Comparison of ENCODE assay signal across 15 cellular contexts in the genomic region with DNA sequence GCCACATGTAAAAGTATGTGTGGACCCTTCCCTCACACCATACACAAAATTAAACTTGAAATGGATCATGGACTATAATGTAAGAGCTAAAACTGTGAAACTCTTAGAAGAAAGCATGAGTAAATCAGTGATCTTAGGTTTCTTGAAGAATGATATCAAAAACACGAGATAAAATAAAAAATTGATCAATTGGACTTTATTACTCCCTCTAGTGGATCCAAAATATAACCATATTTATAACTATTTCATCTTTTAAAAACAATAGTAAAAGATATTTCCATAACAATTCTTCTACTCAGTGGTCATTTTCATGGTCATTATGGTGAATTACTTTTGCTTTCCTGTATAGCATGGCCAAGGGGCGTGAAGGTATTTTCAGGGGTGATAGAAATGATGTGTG.
DNase-seq lines count a peak whose midpoint lies in the region; ATAC-seq, FAIRE-seq and TF ChIP-seq lines count a peak whose summit lies in the region.
"Had no signal": no experiment of that assay in that cellular context is flagged by ENCODE, and none has a peak within 500 bp of the region (broad histone marks: within the 10 kb centered on the region; RNA-seq: fewer than 3 reads in every experiment).

No MANE protein-coding gene starts in this region.

- H2BK15ac ChIP-seq in mesendoderm (replicated peaks; ENCODE audit: low read depth) = no peak overlapping the region

- no peak overlapping the region for H2AK5ac ChIP-seq in mesendoderm (ENCODE audit: low read length)

- H3K79me1 ChIP-seq in mesendoderm (ENCODE audit: low read length) = no peaks in the 10 kb centered on the region

- H4K8ac ChIP-seq in mesendoderm (ENCODE audit: low read depth, low read length) = no peak overlapping the region

- H3K27me3 ChIP-seq in BJ (ENCODE audit: control insufficient read depth, insufficient read depth, low read length) (no peaks in the 10 kb centered on the region), pancreas (no peaks in the 10 kb centered on the region), mesendoderm (ENCODE audit: insufficient read depth, low read length, poor library complexity) (no peaks in the 10 kb centered on the region)

- no peaks in the 10 kb centered on the region for H3K9me3 ChIP-seq in pancreas
- H3K9me3 ChIP-seq: thoracic aorta had no signal

- no peaks in the 10 kb centered on the region for H3K36me3 Mint-ChIP-seq in brain
- H3K36me3 Mint-ChIP-seq: CD4-positive, alpha-beta memory T cell had no signal

- 31 to 45% methylated on average over 2 of the region's 2 CpGs for WGBS in pancreas, 2 donors
- no CpG with 5 or more reads among the region's 2 CpGs for WGBS in mesendoderm (ENCODE audit: extremely low coverage, insufficient coverage, low lambda C conversion rate)

- H3K36me3 ChIP-seq in BJ (ENCODE audit: control insufficient read depth, insufficient read depth, low read length) (no peaks in the 10 kb centered on the region), pancreas (no peaks in the 10 kb centered on the region), mesendoderm (ENCODE audit: control insufficient read depth, insufficient read depth, low read length) (no peaks in the 10 kb centered on the region)
- H3K36me3 ChIP-seq: thoracic aorta had no signal

- H3K27me3 Mint-ChIP-seq in brain = peaks cover 4% of the 10 kb centered on the region

- H3K4ac ChIP-seq in mesendoderm (ENCODE audit: low read depth, low read length) = no peak overlapping the region

- POLR2A ChIA-PET in BJ (lab: Charles Lee) = no interaction called here

- peaks cover under 1 to 14% (median 9%) of the 10 kb centered on the region in 5 experiments for H3K9me3 Mint-ChIP-seq in brain
- H3K9me3 Mint-ChIP-seq: activated CD4-positive, alpha-beta T cell treated with anti-CD3 and anti-CD28 coated beads, Interleukin-2, amount 10 ng/mL, durations not matched to agents 24 days and 14 days had no signal

- no peak overlapping the region for H3K23ac ChIP-seq in mesendoderm (ENCODE audit: low read length)

- DNase-seq in BJ (ENCODE audit: low read depth) (no peak), pancreas (no peak), mesendoderm (no peak), HK-2 (ENCODE audit: unreplicated experiment) (no peak)
- DNase-seq: activated CD4-positive, alpha-beta T cell treated with anti-CD3 and anti-CD28 coated beads, Interleukin-2, amount 10 ng/mL, durations not matched to agents 24 days and 14 days; activated naive CD4-positive, alpha-beta T cell treated with anti-CD3 and anti-CD28 coated beads, Interleukin-2, amount 50 U/mL, for 16 hours; CD4-positive, alpha-beta memory T cell; effector CD8-positive, alpha-beta T cell; NCI-H146; occipital lobe; small intestine had no signal

- no peak overlapping the region for H4K5ac ChIP-seq in mesendoderm (ENCODE audit: low read length)

- no peak overlapping the region for H3K9ac ChIP-seq in mesendoderm (ENCODE audit: low read length)

- no peak overlapping the region for H3K27ac Mint-ChIP-seq in brain
- H3K27ac Mint-ChIP-seq: activated CD4-positive, alpha-beta T cell treated with anti-CD3 and anti-CD28 coated beads, Interleukin-2, amount 10 ng/mL, durations not matched to agents 24 days and 14 days; CD4-positive, alpha-beta memory T cell had no signal

- intact Hi-C loops in pancreas (cut with DNase I) = no loop called here

- no peak overlapping the region for H3K18ac ChIP-seq in mesendoderm (ENCODE audit: low read length)

- no peak overlapping the region for H3K56ac ChIP-seq in mesendoderm (ENCODE audit: low read length)

- TF ChIP-seq CTCF in BJ (IDR thresholded peaks at IDR 0.05; ENCODE audit: insufficient read depth, low read depth, low read length) (peak; percentile 16; the same call in 1 of the 2 replicates), LNCAP (IDR thresholded peaks at IDR 0.05) (peak; percentile 49), brain (conservative IDR thresholded peaks at IDR 0.05) (peak; percentile 26 to 35), pancreas (IDR thresholded peaks at IDR 0.05) (no peak)

- CTCF ChIA-PET in BJ (lab: Yijun Ruan, JAX) = interaction anchor here (0.6 to 2.6 kb wide), 28 partner anchors 9 to 582 kb away, joined by 3 to 85 read pairs (median 4); partner anchors contain the start of gene KCTD15

- peak in 3 of 4 donors; percentile 18 to 46 (median 22) for ATAC-seq in pancreas
- no peak for ATAC-seq in GM21737 (IDR thresholded peaks at IDR 0.05; ENCODE audit: unreplicated experiment)

- no peak for FAIRE-seq in pancreas (lab: Jason Lieb, UNC)
- FAIRE-seq: small intestine had no signal

- H3K4me1 ChIP-seq in pancreas (peaks cover 0 to 4% (median 0%) of the 10 kb centered on the region in 3 donors), mesendoderm (ENCODE audit: control insufficient read depth, low read depth, low read length) (no peaks in the 10 kb centered on the region)

- no peak overlapping the region for H2BK120ac ChIP-seq in mesendoderm (ENCODE audit: low read depth, low read length)

- H3K4me1 Mint-ChIP-seq in brain = peaks cover 12% of the 10 kb centered on the region
- H3K4me1 Mint-ChIP-seq: activated CD4-positive, alpha-beta T cell treated with anti-CD3 and anti-CD28 coated beads, Interleukin-2, amount 10 ng/mL, durations not matched to agents 24 days and 14 days; CD4-positive, alpha-beta memory T cell had no signal

- no peak overlapping the region for H3K4me2 ChIP-seq in mesendoderm (ENCODE audit: low read length)

- H3K4me3 ChIP-seq in BJ (ENCODE audit: low read depth, low read length) (no peak overlapping the region), pancreas (peak overlapping the region in 1 of 4 donors; percentile 26), mesendoderm (ENCODE audit: low read length) (no peak overlapping the region)
- H3K4me3 ChIP-seq: thoracic aorta had no signal

- H3K4me3 Mint-ChIP-seq in brain = no peak overlapping the region
- H3K4me3 Mint-ChIP-seq: activated CD4-positive, alpha-beta T cell treated with anti-CD3 and anti-CD28 coated beads, Interleukin-2, amount 10 ng/mL, durations not matched to agents 24 days and 14 days; CD4-positive, alpha-beta memory T cell had no signal

- H3K27ac ChIP-seq in pancreas (no peak overlapping the region), mesendoderm (ENCODE audit: low read depth, low read length) (no peak overlapping the region)
- H3K27ac ChIP-seq: thoracic aorta had no signal

- H3K79me2 ChIP-seq in mesendoderm (ENCODE audit: control insufficient read depth, insufficient read depth, low read length) = no peaks in the 10 kb centered on the region

- H2BK5ac ChIP-seq in mesendoderm (ENCODE audit: low read length) = no peak overlapping the region

Comparison
In these comparisons a context has a peak if more than half of its experiments do, and no peak if none do; other contexts are left out.
1. CTCF ChIP-seq: peak in BJ (single experiment), LNCAP (single experiment) and brain (2 of 2); none in pancreas (0 of 4).